In the genomic region with DNA sequence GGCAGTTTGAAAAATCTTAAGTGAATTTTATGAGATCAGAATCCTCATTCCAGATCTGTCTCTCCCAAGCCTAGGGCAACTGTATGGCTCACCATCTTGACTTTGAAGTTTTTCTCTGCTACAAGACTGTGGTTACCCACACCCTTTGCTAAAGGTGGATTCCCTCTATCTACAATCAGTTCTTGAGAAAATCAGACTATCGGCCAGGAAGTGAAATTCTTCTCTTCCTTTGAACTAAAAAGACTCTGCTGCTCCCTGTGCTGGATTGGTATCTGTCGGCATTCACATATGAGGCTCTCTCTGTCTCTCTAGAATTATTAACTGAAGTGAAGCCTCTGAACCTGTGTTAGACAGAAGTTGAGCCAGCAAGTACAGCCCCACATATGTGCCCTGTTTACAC, we compare ENCODE assay signal across 11 cellular contexts.
DNase-seq lines count a peak whose midpoint lies in the region; ATAC-seq and TF ChIP-seq lines count a peak whose summit lies in the region.
"Had no signal": no experiment of that assay in that cellular context is flagged by ENCODE, and none has a peak within 500 bp of the region (broad histone marks: within the 10 kb centered on the region; RNA-seq: fewer than 3 reads in every experiment).

No MANE protein-coding gene starts in this region.

- H3K36me3 Mint-ChIP-seq in Calu3 (ENCODE audit: insufficient read depth, unreplicated experiment) (no peaks in the 10 kb centered on the region), T-cell (peaks cover 14% of the 10 kb centered on the region)

- H3K79me2 ChIP-seq in GM23248 (ENCODE audit: insufficient read depth): no peaks in the 10 kb centered on the region

- H3K4me1 Mint-ChIP-seq in Calu3 (ENCODE audit: low read depth, unreplicated experiment): peaks cover 4% of the 10 kb centered on the region
- peaks cover 24 to 32% (median 31%) of the 10 kb centered on the region in 3 donors for H3K4me1 Mint-ChIP-seq in T-cell

- CTCF ChIA-PET in Calu3 (lab: Charles Lee): interaction anchor here (0.9 kb wide), 1 partner anchor 51 kb away, joined by 3 read pairs; no protein-coding TSS in a partner anchor
- CTCF ChIA-PET in T-cell (lab: Charles Lee): interaction anchor here in 1 of 2 donors (0.7 kb wide), 1 partner anchor 132 kb away, joined by 3 read pairs; no protein-coding TSS in a partner anchor

- H3K4me2 ChIP-seq in GM23248 (ENCODE audit: unreplicated experiment): no peak overlapping the region

- no peaks in the 10 kb centered on the region for H3K27me3 ChIP-seq in GM23248 (replicated peaks; ENCODE audit: insufficient read depth)

- H3K4me1 ChIP-seq in GM23248 (ENCODE audit: insufficient read depth): no peaks in the 10 kb centered on the region

- intact Hi-C loops in Calu3 (cut with micrococcal nuclease; ENCODE audit: unreplicated experiment): no loop called here

- H3K4me3 Mint-ChIP-seq in Calu3 (ENCODE audit: low read depth, unreplicated experiment) (no peak overlapping the region), T-cell (peak overlapping the region in 2 of 3 donors; percentile 21 to 59)

- H3K27ac Mint-ChIP-seq in Calu3 (ENCODE audit: unreplicated experiment): peak overlapping the region; percentile 58
- H3K27ac Mint-ChIP-seq in T-cell: peak overlapping the region; percentile 64 to 74

- no peak overlapping the region for H2AFZ ChIP-seq in GM23248

- peak; percentile 84 to 97 (median 92) for ATAC-seq in T-cell (replicated peaks in 1 of 4)
- ATAC-seq in GM19395 (IDR thresholded peaks at IDR 0.05; ENCODE audit: unreplicated experiment): no peak

- no peak overlapping the region for H3K9ac ChIP-seq in GM23248

- POLR2A ChIA-PET in T-cell (lab: Charles Lee): no interaction called here

- no peaks in the 10 kb centered on the region for H3K36me3 ChIP-seq in GM23248 (ENCODE audit: low read depth)

- 72 to 80% methylated on average over 2 of the region's 2 CpGs for WGBS in GM23248 (ENCODE audit: low coverage in 1 of 2, low lambda C conversion rate in 2 of 2, missing lambda C conversion rate in 2 of 2), 2 experiments

- no peaks in the 10 kb centered on the region for H3F3A ChIP-seq in GM23248 (ENCODE audit: insufficient read depth)

- H3K9me2 ChIP-seq in GM23248 (ENCODE audit: insufficient read depth): no peaks in the 10 kb centered on the region

- H3K9me3 Mint-ChIP-seq in Calu3 (ENCODE audit: low read depth, unreplicated experiment): no peaks in the 10 kb centered on the region
- no peaks in the 10 kb centered on the region for H3K9me3 Mint-ChIP-seq in T-cell

- in situ Hi-C loops in GM23248 (cut with MboI): no loop called here

- H3K4me3 ChIP-seq in GM23248: no peak overlapping the region

- no peaks in the 10 kb centered on the region for H3K27me3 Mint-ChIP-seq in Calu3 (ENCODE audit: unreplicated experiment)
- H3K27me3 Mint-ChIP-seq in T-cell: no peaks in the 10 kb centered on the region

- BruUV-seq in Calu3 (replicated peaks; lab: Mats Ljungman, UMichigan): no TSS peak

- no peaks in the 10 kb centered on the region for H3K9me3 ChIP-seq in GM23248 (ENCODE audit: low read depth)

- no peak overlapping the region for H3K27ac ChIP-seq in GM23248

- no peak for TF ChIP-seq CTCF in Calu3 (IDR thresholded peaks at IDR 0.05; ENCODE audit: unreplicated experiment)

- DNase-seq in CD1c-positive myeloid dendritic cell (ENCODE audit: extremely low spot score): peak; percentile 24
- DNase-seq in Calu3: no peak
- DNase-seq in T-cell: peak in 6 of 34 experiments; percentile 1 to 19 (median 8)
- peak; percentile 49 for DNase-seq in kidney tubule cell (ENCODE audit: low spot score)
- no peak for DNase-seq in NCI-H2227 treated with DMSO at 0.1 percent for 48 hours (lab: John Stamatoyannopoulos, UW)
- no peak for DNase-seq in OCI-M1 (lab: John Stamatoyannopoulos, UW)
- DNase-seq in GM23248: no peak
- DNase-seq: activated CD8-positive, alpha-beta memory T cell treated with anti-CD3 and anti-CD28 coated beads, Interleukin-2, amount 50 U/mL, for 48 hours; KBM-7; midbrain had no signal

- H4K20me1 ChIP-seq in GM23248 (ENCODE audit: insufficient read depth): no peaks in the 10 kb centered on the region

Comparison
In these comparisons a context has a peak if more than half of its experiments do, and no peak if none do; other contexts are left out.
1. DNase-seq: peak in CD1c-positive myeloid dendritic cell (single experiment) and kidney tubule cell (single experiment); none in Calu3 (single experiment), NCI-H2227 treated with DMSO at 0.1 percent for 48 hours (single experiment), OCI-M1 (single experiment) and GM23248 (single experiment).